In genomic region chr11:133021503-133021902, GRCh38 we compare ENCODE assay signal across 19 cellular contexts.
A peak's percentile ranks its signal among the peaks of the same experiment; 100 is the strongest.
DNase-seq lines count a peak whose midpoint lies in the region; ATAC-seq and TF ChIP-seq lines count a peak whose summit lies in the region.
"Had no signal": no experiment of that assay in that cellular context is flagged by ENCODE, and none has a peak within 500 bp of the region (broad histone marks: within the 10 kb centered on the region; RNA-seq: fewer than 3 reads in every experiment).

No MANE protein-coding gene starts in this region.

- H2BK15ac ChIP-seq in mesendoderm (replicated peaks; ENCODE audit: low read depth): no peak overlapping the region

- no peaks in the 10 kb centered on the region for H3K36me3 Mint-ChIP-seq in osteocyte (ENCODE audit: unreplicated experiment)
- H3K36me3 Mint-ChIP-seq in natural killer cell treated with Interleukin-12 subunit alpha and Interleukin-12 subunit beta and Interleukin-15 and Interleukin-18, amount 100 ng/mL, for 72 hours: no peaks in the 10 kb centered on the region
- H3K36me3 Mint-ChIP-seq: CD14-positive monocyte; CD4-positive, alpha-beta memory T cell; CD4-positive, CD25-positive, alpha-beta regulatory T cell; CD8-positive, alpha-beta memory T cell had no signal

- WGBS in mesendoderm (ENCODE audit: extremely low coverage, insufficient coverage, low lambda C conversion rate): no CpG with 5 or more reads among the region's 8 CpGs

- TF ChIP-seq CTCF in osteocyte (IDR thresholded peaks at IDR 0.05): no peak

- H3K4me1 ChIP-seq in mesendoderm (ENCODE audit: control insufficient read depth, low read depth, low read length): no peaks in the 10 kb centered on the region
- H3K4me1 ChIP-seq: BE2C, BLaER1 had no signal

- no peak overlapping the region for H3K4me3 ChIP-seq in mesendoderm (ENCODE audit: low read length)
- H3K4me3 ChIP-seq: BLaER1, GM12878 had no signal

- no peak overlapping the region for H2BK5ac ChIP-seq in mesendoderm (ENCODE audit: low read length)

- no peak overlapping the region for H2BK120ac ChIP-seq in mesendoderm (ENCODE audit: low read depth, low read length)

- H3K27me3 ChIP-seq in mesendoderm (ENCODE audit: insufficient read depth, low read length, poor library complexity): no peaks in the 10 kb centered on the region
- H3K27me3 ChIP-seq: BE2C, BLaER1 had no signal

- H3K79me1 ChIP-seq in mesendoderm (ENCODE audit: low read length): no peaks in the 10 kb centered on the region

- H3K4ac ChIP-seq in mesendoderm (ENCODE audit: low read depth, low read length): no peak overlapping the region

- H3K56ac ChIP-seq in mesendoderm (ENCODE audit: low read length): no peak overlapping the region

- H2AK5ac ChIP-seq in mesendoderm (ENCODE audit: low read length): no peak overlapping the region

- H3K4me1 Mint-ChIP-seq in osteocyte (ENCODE audit: unreplicated experiment): no peaks in the 10 kb centered on the region
- no peaks in the 10 kb centered on the region for H3K4me1 Mint-ChIP-seq in natural killer cell treated with Interleukin-12 subunit alpha and Interleukin-12 subunit beta and Interleukin-15 and Interleukin-18, amount 100 ng/mL, for 72 hours (ENCODE audit: low read depth in 2 of 2)
- H3K4me1 Mint-ChIP-seq: CD14-positive monocyte; CD4-positive, alpha-beta memory T cell; CD4-positive, CD25-positive, alpha-beta regulatory T cell; CD8-positive, alpha-beta memory T cell had no signal

- H3K18ac ChIP-seq in mesendoderm (ENCODE audit: low read length): no peak overlapping the region

- no peak for ATAC-seq in natural killer cell treated with Interleukin-12 subunit alpha and Interleukin-12 subunit beta and Interleukin-15 and Interleukin-18, amount 100 ng/mL, for 72 hours
- no peak for ATAC-seq in HG03095 (IDR thresholded peaks at IDR 0.05; ENCODE audit: unreplicated experiment)
- ATAC-seq: GM12878 had no signal

- H4K8ac ChIP-seq in mesendoderm (ENCODE audit: low read depth, low read length): no peak overlapping the region

- no peak overlapping the region for H4K5ac ChIP-seq in mesendoderm (ENCODE audit: low read length)

- H3K4me3 Mint-ChIP-seq in osteocyte (ENCODE audit: unreplicated experiment): no peak overlapping the region
- no peak overlapping the region for H3K4me3 Mint-ChIP-seq in natural killer cell treated with Interleukin-12 subunit alpha and Interleukin-12 subunit beta and Interleukin-15 and Interleukin-18, amount 100 ng/mL, for 72 hours
- H3K4me3 Mint-ChIP-seq: CD14-positive monocyte; CD4-positive, alpha-beta memory T cell; CD4-positive, CD25-positive, alpha-beta regulatory T cell; CD8-positive, alpha-beta memory T cell had no signal

- no peaks in the 10 kb centered on the region for H3K9me3 Mint-ChIP-seq in osteocyte (ENCODE audit: unreplicated experiment)
- peaks cover 5% of the 10 kb centered on the region for H3K9me3 Mint-ChIP-seq in natural killer cell treated with Interleukin-12 subunit alpha and Interleukin-12 subunit beta and Interleukin-15 and Interleukin-18, amount 100 ng/mL, for 72 hours

- H3K27ac ChIP-seq in mesendoderm (ENCODE audit: low read depth, low read length): no peak overlapping the region
- H3K27ac ChIP-seq: BLaER1 had no signal

- no peak overlapping the region for H3K9ac ChIP-seq in mesendoderm (ENCODE audit: low read length)
- H3K9ac ChIP-seq: BLaER1 had no signal

- no peaks in the 10 kb centered on the region for H3K36me3 ChIP-seq in mesendoderm (ENCODE audit: control insufficient read depth, insufficient read depth, low read length)
- H3K36me3 ChIP-seq: BE2C, BLaER1 had no signal

- H3K4me2 ChIP-seq in mesendoderm (ENCODE audit: low read length): no peak overlapping the region
- H3K4me2 ChIP-seq: BLaER1 had no signal

- no peaks in the 10 kb centered on the region for H3K79me2 ChIP-seq in mesendoderm (ENCODE audit: control insufficient read depth, insufficient read depth, low read length)

- H3K27me3 Mint-ChIP-seq in osteocyte (ENCODE audit: unreplicated experiment): peaks cover 6% of the 10 kb centered on the region
- H3K27me3 Mint-ChIP-seq in natural killer cell treated with Interleukin-12 subunit alpha and Interleukin-12 subunit beta and Interleukin-15 and Interleukin-18, amount 100 ng/mL, for 72 hours: no peaks in the 10 kb centered on the region
- H3K27me3 Mint-ChIP-seq: CD4-positive, CD25-positive, alpha-beta regulatory T cell; CD8-positive, alpha-beta memory T cell had no signal

- no peak overlapping the region for H3K23ac ChIP-seq in mesendoderm (ENCODE audit: low read length)

- H3K27ac Mint-ChIP-seq in osteocyte (ENCODE audit: unreplicated experiment): no peak overlapping the region
- H3K27ac Mint-ChIP-seq in natural killer cell treated with Interleukin-12 subunit alpha and Interleukin-12 subunit beta and Interleukin-15 and Interleukin-18, amount 100 ng/mL, for 72 hours: no peak overlapping the region
- H3K27ac Mint-ChIP-seq: CD14-positive monocyte; CD4-positive, alpha-beta memory T cell; CD4-positive, CD25-positive, alpha-beta regulatory T cell had no signal

- DNase-seq in ELF-1 (ENCODE audit: low read depth, low spot score): peak; percentile 66
- peak; percentile 34 for DNase-seq in mesendoderm
- peak; percentile 50 for DNase-seq in retina
- DNase-seq in osteocyte (ENCODE audit: extremely low spot score, unreplicated experiment): no peak
- DNase-seq in natural killer cell treated with Interleukin-12 subunit alpha and Interleukin-12 subunit beta and Interleukin-15 and Interleukin-18, amount 100 ng/mL, for 72 hours (ENCODE audit: low spot score): no peak
- DNase-seq: 8988T; ACHN; BE2C; C1 segment of cervical spinal cord; CD4-positive, alpha-beta memory T cell; CD4-positive, CD25-positive, alpha-beta regulatory T cell; CD8-positive, alpha-beta memory T cell; COR-L47; DMS79 treated with DMSO at 0.1 percent for 48 hours; GDM1 had no signal

Comparison
In these comparisons a context has a peak if more than half of its experiments do, and no peak if none do; other contexts are left out.
1. DNase-seq: peak in ELF-1 (single experiment), mesendoderm (single experiment) and retina (single experiment); none in osteocyte (single experiment) and natural killer cell treated with Interleukin-12 subunit alpha and Interleukin-12 subunit beta and Interleukin-15 and Interleukin-18, amount 100 ng/mL, for 72 hours (single experiment).